In the genomic region with DNA sequence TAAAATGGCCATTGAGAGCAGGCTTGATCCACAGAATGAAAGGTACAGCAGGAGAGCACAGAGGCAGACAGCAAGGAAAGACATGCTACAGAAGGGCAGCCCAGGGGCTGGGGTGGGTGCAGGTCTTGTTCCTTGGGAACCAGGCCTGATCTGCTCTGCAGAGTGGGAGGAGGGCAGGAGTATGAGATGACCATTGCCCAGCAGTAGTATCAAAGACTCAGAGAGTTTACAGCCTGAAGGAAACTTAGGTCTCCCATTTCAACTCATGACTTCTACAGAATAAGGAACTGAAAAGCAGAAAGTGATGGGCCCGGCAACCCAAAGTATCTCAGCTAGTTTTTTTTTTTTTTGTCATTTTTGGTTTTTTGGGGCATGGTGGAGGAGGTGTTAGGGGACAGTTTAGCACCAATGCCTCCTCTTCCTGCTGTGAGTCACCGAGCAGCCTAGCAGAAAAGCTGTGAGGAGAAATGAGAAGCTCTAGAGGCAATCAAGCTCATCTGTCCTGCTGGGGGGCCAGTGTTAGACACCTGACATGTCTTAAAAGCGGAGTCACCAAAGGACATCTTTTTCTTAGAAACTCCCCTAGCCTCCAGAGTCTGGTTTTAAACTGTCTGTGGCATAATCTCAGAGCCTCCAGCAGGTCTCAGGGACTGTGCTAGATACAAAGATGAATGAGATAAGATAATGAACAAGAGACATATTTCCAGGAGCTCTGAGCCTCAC, we compare ENCODE assay signal across 8 cellular contexts. TPM values are rescaled to one million over a fixed set of nuclear protein-coding genes. Genes with fewer than 3 reads are reported as not detected.
DNase-seq lines count a peak whose midpoint lies in the region; ATAC-seq and TF ChIP-seq lines count a peak whose summit lies in the region.

No MANE protein-coding gene starts in this region.

- TF ChIP-seq CTCF in GM13977 (IDR thresholded peaks at IDR 0.05; ENCODE audit: extremely low read depth, insufficient read depth, missing control alignments): no peak
- no peak for TF ChIP-seq CTCF in testis (IDR thresholded peaks at IDR 0.05)

- H3K27ac Mint-ChIP-seq in IgD-negative memory B cell: peak overlapping the region; percentile 98 to 100 (median 99)
- H3K27ac Mint-ChIP-seq in activated naive CD8-positive, alpha-beta T cell treated with anti-CD3 and anti-CD28 coated beads for 36 hours: peak overlapping the region; percentile 57

- peaks cover 1% of the 10 kb centered on the region for H3K36me3 Mint-ChIP-seq in IgD-negative memory B cell
- peaks cover 4% of the 10 kb centered on the region for H3K36me3 Mint-ChIP-seq in activated naive CD8-positive, alpha-beta T cell treated with anti-CD3 and anti-CD28 coated beads for 36 hours

- WGBS in testis, 2 donors: 83% methylated on average over 3 of the region's 3 CpGs

- peak; percentile 61 for DNase-seq in GM13977 (ENCODE audit: low spot score)
- peak; percentile 44 for DNase-seq in activated naive CD8-positive, alpha-beta T cell treated with anti-CD3 and anti-CD28 coated beads for 36 hours
- peak; percentile 34 to 53 for DNase-seq in stimulated activated CD8-positive, alpha-beta memory T cell treated with anti-CD3 and anti-CD28 coated beads, Interleukin-7, amount 100 ng/mL, for 4 hours (ENCODE audit: low read depth in 2 of 2)
- no peak for DNase-seq in DMS153 (lab: John Stamatoyannopoulos, UW)
- DNase-seq in COR-L47 (lab: John Stamatoyannopoulos, UW): no peak
- no peak for DNase-seq in testis

- peak; percentile 53 for ATAC-seq in GM21390 (IDR thresholded peaks at IDR 0.05; ENCODE audit: unreplicated experiment)

- H3K27me3 Mint-ChIP-seq in IgD-negative memory B cell: no peaks in the 10 kb centered on the region
- no peaks in the 10 kb centered on the region for H3K27me3 Mint-ChIP-seq in activated naive CD8-positive, alpha-beta T cell treated with anti-CD3 and anti-CD28 coated beads for 36 hours

- H3K27me3 ChIP-seq in testis: no peaks in the 10 kb centered on the region

- H3K4me1 ChIP-seq in testis: peaks cover 5% of the 10 kb centered on the region

- no peaks in the 10 kb centered on the region for H3K36me3 ChIP-seq in testis (ENCODE audit: low read depth, missing control alignments)

- no peak for TF ChIP-seq POLR2A in testis (IDR thresholded peaks at IDR 0.05)

- H3K9me3 Mint-ChIP-seq in IgD-negative memory B cell: no peaks in the 10 kb centered on the region
- H3K9me3 Mint-ChIP-seq in activated naive CD8-positive, alpha-beta T cell treated with anti-CD3 and anti-CD28 coated beads for 36 hours: peaks cover 3% of the 10 kb centered on the region

- in situ Hi-C loops in GM13977 (cut with MboI; ENCODE audit: low pct_unique_long_range_greater_than_20kb, low sequenced_read_pairs, unreplicated experiment): no loop called here

- intact Hi-C loops in testis (cut with DNase I; ENCODE audit: low total_unique reads): no loop called here

- no peaks in the 10 kb centered on the region for H3K9me3 ChIP-seq in testis

- H3K4me3 ChIP-seq in testis: no peak overlapping the region

- H3K4me3 Mint-ChIP-seq in IgD-negative memory B cell: peak overlapping the region; percentile 65 to 91 (median 74)
- no peak overlapping the region for H3K4me3 Mint-ChIP-seq in activated naive CD8-positive, alpha-beta T cell treated with anti-CD3 and anti-CD28 coated beads for 36 hours

- no peak overlapping the region for H3K27ac ChIP-seq in testis

- H3K4me1 Mint-ChIP-seq in IgD-negative memory B cell: peaks cover 35 to 74% (median 65%) of the 10 kb centered on the region in 3 donors
- peaks cover 51% of the 10 kb centered on the region for H3K4me1 Mint-ChIP-seq in activated naive CD8-positive, alpha-beta T cell treated with anti-CD3 and anti-CD28 coated beads for 36 hours

RNA-seq across cellular contexts. Expression of a gene that starts 34.3 kb away (rescaled TPM):
- polyA plus RNA-seq in IgD-negative memory B cell (58.6 TPM), testis (ENCODE audit: insufficient read depth, low read depth, low replicate concordance) (51.7 TPM)
- total RNA-seq in activated naive CD8-positive, alpha-beta T cell treated with anti-CD3 and anti-CD28 coated beads for 36 hours: 10 to 100 TPM; 19.1 to 21.3 TPM
- 10 to 100 TPM; 63.5 to 78.4 TPM for total RNA-seq in testis

Comparison
In these comparisons a context has a peak if more than half of its experiments do, and no peak if none do; other contexts are left out.
1. DNase-seq: peak in GM13977 (single experiment), activated naive CD8-positive, alpha-beta T cell treated with anti-CD3 and anti-CD28 coated beads for 36 hours (single experiment) and stimulated activated CD8-positive, alpha-beta memory T cell treated with anti-CD3 and anti-CD28 coated beads, Interleukin-7, amount 100 ng/mL, for 4 hours (2 of 2); none in DMS153 (single experiment), COR-L47 (single experiment) and testis (single experiment).